ENCODE assay signal across 9 cellular contexts in the genomic region with DNA sequence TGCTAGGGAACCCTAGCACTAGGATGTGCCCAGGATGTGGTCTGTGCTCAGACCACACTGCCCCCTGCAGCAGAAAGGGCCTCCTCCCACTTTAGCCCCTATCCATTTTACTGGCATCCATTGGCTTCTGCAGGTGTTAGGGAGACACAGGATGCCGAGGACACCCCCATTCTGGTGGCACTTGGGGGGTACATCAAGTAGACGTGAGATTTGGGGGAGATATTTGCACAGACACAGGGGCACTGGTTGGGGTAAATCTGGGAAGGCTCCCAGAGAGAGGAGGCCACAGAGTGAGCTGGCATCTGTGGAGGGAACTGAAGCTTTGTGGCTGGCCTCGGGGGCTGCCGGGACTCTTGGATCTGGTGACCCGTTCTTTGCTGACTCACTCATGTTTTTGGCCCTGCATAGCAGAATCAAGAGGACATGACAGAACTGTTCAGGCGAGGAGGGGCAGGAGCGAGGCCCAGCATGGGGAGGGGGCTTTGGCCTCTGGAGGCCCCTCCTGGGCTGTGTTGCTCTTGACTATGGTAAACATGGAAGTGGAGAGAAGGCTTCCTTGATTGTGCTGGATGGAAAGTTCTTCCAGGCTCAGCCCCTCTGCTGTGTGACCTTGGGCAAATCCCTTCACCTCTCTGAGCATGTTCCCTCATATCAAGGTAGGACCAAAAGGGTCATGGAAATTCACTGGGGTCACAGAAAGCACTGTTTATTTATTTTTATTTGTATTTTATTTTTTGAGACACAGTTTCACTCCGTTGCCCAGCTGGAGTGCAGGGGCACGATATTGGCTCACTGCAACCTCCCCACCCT. TPM values are rescaled to one million over a fixed set of nuclear protein-coding genes. Genes with fewer than 3 reads are reported as not detected.
DNase-seq lines count a peak whose midpoint lies in the region; ATAC-seq and TF ChIP-seq lines count a peak whose summit lies in the region.
"Had no signal": no experiment of that assay in that cellular context is flagged by ENCODE, and none has a peak within 500 bp of the region (broad histone marks: within the 10 kb centered on the region; RNA-seq: fewer than 3 reads in every experiment).

No MANE protein-coding gene starts in this region.

- peak overlapping the region in 9 of 10 donors; percentile 43 to 92 (median 86) for H3K4me3 Mint-ChIP-seq in naive thymus-derived CD4-positive, alpha-beta T cell

- ATAC-seq in naive thymus-derived CD4-positive, alpha-beta T cell: no peak
- no peak for ATAC-seq in HG02678 (IDR thresholded peaks at IDR 0.05; ENCODE audit: unreplicated experiment)

- DNase-seq in AG09319 (ENCODE audit: extremely low read depth, low read depth) (no peak), HFF-Myc (ENCODE audit: extremely low read depth, low read depth) (no peak), astrocyte of the hippocampus (ENCODE audit: low read depth, low spot score) (peak; percentile 38), NCI-H2171 treated with DMSO at 0.1 percent for 48 hours (lab: John Stamatoyannopoulos, UW) (no peak), SW480 (ENCODE audit: low spot score) (no peak)
- no peak for DNase-seq in naive thymus-derived CD4-positive, alpha-beta T cell
- DNase-seq in activated CD4-positive, alpha-beta T cell treated with anti-CD3 and anti-CD28 coated beads for 1 hour: no peak
- DNase-seq: activated CD4-positive, alpha-beta T cell treated with anti-CD3 and anti-CD28 coated beads for 48 hours had no signal

- no peaks in the 10 kb centered on the region for H3K27me3 ChIP-seq in naive thymus-derived CD4-positive, alpha-beta T cell (ENCODE audit: control insufficient read depth in 2 of 2, insufficient read depth in 2 of 2, low read length in 2 of 2)

- CTCF ChIA-PET in naive thymus-derived CD4-positive, alpha-beta T cell (lab: Charles Lee): no interaction called here

- peaks cover 0 to 5% of the 10 kb centered on the region in 2 donors for H3K4me1 ChIP-seq in naive thymus-derived CD4-positive, alpha-beta T cell (ENCODE audit: control insufficient read depth in 2 of 2, insufficient read depth in 2 of 2, low read length in 2 of 2)

- H3K4me3 ChIP-seq in HFF-Myc (replicated peaks; ENCODE audit: low read depth, low read length): peak overlapping the region; percentile 82
- H3K4me3 ChIP-seq in naive thymus-derived CD4-positive, alpha-beta T cell (ENCODE audit: low read length): no peak overlapping the region

- H3K27ac Mint-ChIP-seq in naive thymus-derived CD4-positive, alpha-beta T cell: peak overlapping the region in 7 of 9 donors; percentile 63 to 92 (median 82)

- no peaks in the 10 kb centered on the region for H3K27me3 Mint-ChIP-seq in naive thymus-derived CD4-positive, alpha-beta T cell

- peaks cover 13 to 25% (median 23%) of the 10 kb centered on the region in 7 donors for H3K4me1 Mint-ChIP-seq in naive thymus-derived CD4-positive, alpha-beta T cell

- peaks cover 0 to 2% (median 0%) of the 10 kb centered on the region in 11 donors for H3K9me3 Mint-ChIP-seq in naive thymus-derived CD4-positive, alpha-beta T cell

- POLR2A ChIA-PET in naive thymus-derived CD4-positive, alpha-beta T cell (lab: Charles Lee): interaction anchor here (1.0 kb wide), 1 partner anchor 25 kb away, joined by 3 read pairs; the partner anchor contains the start of gene SLC8B1

- peaks cover 1 to 14% (median 10%) of the 10 kb centered on the region in 5 donors for H3K36me3 Mint-ChIP-seq in naive thymus-derived CD4-positive, alpha-beta T cell

- intact Hi-C loops in naive thymus-derived CD4-positive, alpha-beta T cell (cut with micrococcal nuclease): loop anchor here (2.0 to 5.0 kb wide), 2 partner anchors 153 to 607 kb away; partner anchors contain the start of gene RBM19 (in 1 of the 2)

- H3K36me3 ChIP-seq in naive thymus-derived CD4-positive, alpha-beta T cell (ENCODE audit: control insufficient read depth in 2 of 3, insufficient read depth in 3 of 3, low read length in 3 of 3): no peaks in the 10 kb centered on the region

- peak overlapping the region; percentile 80 for H3K27ac ChIP-seq in naive thymus-derived CD4-positive, alpha-beta T cell (ENCODE audit: low read depth, low read length)

- no peaks in the 10 kb centered on the region for H3K9me3 ChIP-seq in naive thymus-derived CD4-positive, alpha-beta T cell (ENCODE audit: control insufficient read depth in 2 of 3, low read length in 3 of 3)

- TF ChIP-seq CTCF in AG09319 (IDR thresholded peaks at IDR 0.05; ENCODE audit: low read depth, low read length) (peak; percentile 3; the same call in 1 of the 2 replicates), HFF-Myc (IDR thresholded peaks at IDR 0.05; ENCODE audit: low read depth, low read length, missing control alignments) (peak; percentile 31)

RNA-seq across cellular contexts. Expression of gene PLBD2, which starts 1.8 kb away (rescaled TPM):
- total RNA-seq in naive thymus-derived CD4-positive, alpha-beta T cell: 10 to 100 TPM; 13.2 to 25.4 (median 14.9) TPM
- polyA plus RNA-seq in naive thymus-derived CD4-positive, alpha-beta T cell: 10 to 100 TPM in 1 of 2 donors, 1 to 10 TPM in 1; 7.8 to 10.6 TPM

RNA-seq across cellular contexts. Expression of gene SLC8B1, which starts 25.2 kb away (rescaled TPM):
- total RNA-seq in naive thymus-derived CD4-positive, alpha-beta T cell: 100 to 1,000 TPM in 4 of 5 experiments, 10 to 100 TPM in 1; 40.9 to 169 (median 140) TPM
- polyA plus RNA-seq in naive thymus-derived CD4-positive, alpha-beta T cell: 100 to 1,000 TPM in 1 of 2 donors, 10 to 100 TPM in 1; 68.1 to 144 TPM

RNA-seq across cellular contexts. Expression of gene SDS, which starts 43.5 kb away (rescaled TPM):
- 1 to 10 TPM in 1 of 5 experiments, under 1 TPM in 2, not detected in 2; 0.51 to 1.3 (median 0.76) TPM for total RNA-seq in naive thymus-derived CD4-positive, alpha-beta T cell
- polyA plus RNA-seq in naive thymus-derived CD4-positive, alpha-beta T cell: not detected
